In the genomic region with DNA sequence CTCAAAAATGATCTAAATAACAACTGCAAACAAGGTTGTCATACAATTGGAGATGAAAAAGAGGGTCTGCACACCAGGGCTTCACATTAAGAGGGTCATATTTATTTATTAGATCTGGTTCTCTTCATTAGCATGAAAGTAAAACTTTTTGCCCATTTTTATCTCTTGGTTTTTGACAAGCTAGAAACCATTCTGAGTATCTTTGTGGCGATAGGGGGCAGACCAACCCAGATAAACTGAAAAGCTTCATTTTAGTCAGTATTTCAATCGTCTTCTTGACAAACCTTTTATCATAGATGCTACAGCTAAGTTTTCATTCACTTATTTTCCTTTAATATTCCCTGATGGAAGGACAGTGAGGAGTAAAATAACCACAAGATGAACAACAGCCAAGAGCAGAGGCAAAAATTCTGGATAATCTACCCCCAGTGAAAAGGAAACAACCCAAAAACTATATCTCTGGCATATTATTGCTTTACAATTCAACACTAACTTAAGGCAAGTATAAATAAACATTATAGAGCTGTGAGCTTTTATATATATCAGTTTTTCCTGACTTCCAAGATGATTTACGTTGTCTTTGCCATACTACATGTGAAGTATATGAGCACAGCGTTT, we compare ENCODE assay signal across 8 cellular contexts. TPM values are rescaled to one million over a fixed set of nuclear protein-coding genes. Genes with fewer than 3 reads are reported as not detected.
DNase-seq lines count a peak whose midpoint lies in the region; ATAC-seq, FAIRE-seq and TF ChIP-seq lines count a peak whose summit lies in the region.

No MANE protein-coding gene starts in this region.

- dilution Hi-C loops in keratinocyte (cut with MboI; ENCODE audit: extremely low pct_ligation_motif_present, low sequenced_read_pairs), result no loop called here

- ATAC-seq in stimulated activated naive CD8-positive, alpha-beta T cell treated with anti-CD3 and anti-CD28 coated beads, Interleukin-15, Interleukin-2, amounts not matched to agents 100 U/mL and 50 U/mL, for 24 hours, result no peak
- no peak for ATAC-seq in HG03039 (IDR thresholded peaks at IDR 0.05; ENCODE audit: unreplicated experiment)

- H3K9ac ChIP-seq in keratinocyte (ENCODE audit: control insufficient read depth, extremely low read depth, insufficient read depth, low read length), result no peak overlapping the region

- no peaks in the 10 kb centered on the region for H3K9me1 ChIP-seq in keratinocyte (ENCODE audit: control insufficient read depth, extremely low read depth, insufficient read depth, low read length)

- DNase-seq in GM06990 (ENCODE audit: extremely low read depth, insufficient read length) (no peak), keratinocyte (ENCODE audit: low read depth, low spot score) (no peak), NCI-H2081 treated with DMSO at 0.1 percent for 48 hours (lab: John Stamatoyannopoulos, UW) (no peak), NCI-H524 treated with DMSO at 0.1 percent for 48 hours (lab: John Stamatoyannopoulos, UW) (no peak)
- DNase-seq in activated naive CD4-positive, alpha-beta T cell treated with anti-CD3 and anti-CD28 coated beads, Interleukin-2, amount 50 U/mL, for 16 hours, result peak; percentile 57
- DNase-seq in stimulated activated naive CD8-positive, alpha-beta T cell treated with anti-CD3 and anti-CD28 coated beads, Interleukin-15, Interleukin-2, amounts not matched to agents 100 U/mL and 50 U/mL, for 24 hours, result peak; percentile 47

- H3K27me3 ChIP-seq in GM06990 (replicated peaks; ENCODE audit: control insufficient read depth, insufficient read depth, low read length) (no peaks in the 10 kb centered on the region), keratinocyte (ENCODE audit: control insufficient read depth, extremely low read depth, insufficient read depth, low read length) (no peaks in the 10 kb centered on the region)

- no peak overlapping the region for H3K4me2 ChIP-seq in keratinocyte (ENCODE audit: control insufficient read depth, extremely low read depth, insufficient read depth, low read depth, low read length)

- H2AFZ ChIP-seq in keratinocyte (ENCODE audit: control insufficient read depth, low read length), result no peak overlapping the region

- no peaks in the 10 kb centered on the region for H3K4me1 ChIP-seq in keratinocyte (ENCODE audit: control insufficient read depth, extremely low read depth, insufficient read depth, low read length)

- TF ChIP-seq CTCF in GM06990 (IDR thresholded peaks at IDR 0.05; ENCODE audit: insufficient read depth, low read length, poor library complexity, severe bottlenecking) (peak; percentile 37), LNCAP (IDR thresholded peaks at IDR 0.05) (peak; percentile 54), keratinocyte (optimal IDR thresholded peaks at IDR 0.05 in 1 of 3, IDR thresholded peaks at IDR 0.05 in 1 of 3, conservative IDR thresholded peaks at IDR 0.05 in 1 of 3; ENCODE audit: extremely low read depth in 1 of 3, insufficient read depth in 2 of 3, low read length in 3 of 3) (peak in 2 of 3 experiments; percentile 39 to 43)

- no peaks in the 10 kb centered on the region for H4K20me1 ChIP-seq in keratinocyte (ENCODE audit: control insufficient read depth, extremely low read depth, insufficient read depth, low read length)

- H3K4me3 ChIP-seq in GM06990 (replicated peaks; ENCODE audit: low read depth, low read length) (no peak overlapping the region), keratinocyte (ENCODE audit: control insufficient read depth in 2 of 3, extremely low read depth in 1 of 3, insufficient read depth in 2 of 3, low read depth in 1 of 3, low read length in 3 of 3) (no peak overlapping the region)

- H3K27ac ChIP-seq in keratinocyte (ENCODE audit: control insufficient read depth, insufficient read depth, low read length), result no peak overlapping the region

- no peaks in the 10 kb centered on the region for H3K9me3 ChIP-seq in keratinocyte (ENCODE audit: control insufficient read depth, low read depth, low read length)

- H3K79me2 ChIP-seq in keratinocyte (ENCODE audit: control insufficient read depth, insufficient read depth, low read length), result no peaks in the 10 kb centered on the region

- H3K36me3 ChIP-seq in GM06990 (ENCODE audit: control insufficient read depth, insufficient read depth, low read length), result no peaks in the 10 kb centered on the region
- no peaks in the 10 kb centered on the region for H3K36me3 ChIP-seq in keratinocyte (ENCODE audit: control insufficient read depth in 2 of 2, extremely low read depth in 1 of 2, insufficient read depth in 2 of 2, low read length in 2 of 2)

- FAIRE-seq in keratinocyte (lab: Jason Lieb, UNC), result peak; percentile 13

RNA-seq across cellular contexts. Expression of gene THEMIS, which starts 45.2 kb away (rescaled TPM):
- polyA plus RNA-seq in keratinocyte, result not detected in 3 replicates
- polyA plus RNA-seq in keratinocyte (2011; ENCODE audit: low read depth), result not detected
- not detected in 2 replicates for polyA plus RNA-seq in keratinocyte (2011; cell fraction: cytosol; rRNA removed)
- not detected in 2 replicates for polyA plus RNA-seq in keratinocyte (2011; cell fraction: nucleus; rRNA removed)
- polyA plus RNA-seq in keratinocyte (2012; ENCODE audit: low replicate concordance), result not detected in 2 replicates
- polyA minus RNA-seq in keratinocyte, result not detected in 3 replicates
- polyA minus RNA-seq in keratinocyte (2011; cell fraction: cytosol; rRNA and poly(A)+ RNA removed), result not detected
- polyA minus RNA-seq in keratinocyte (2011; cell fraction: nucleus; rRNA and poly(A)+ RNA removed), result 0.23 TPM in 1 of 2 replicates, not detected in the other

Comparison
In these comparisons a context has a peak if more than half of its experiments do, and no peak if none do; other contexts are left out.
1. DNase-seq: peak in activated naive CD4-positive, alpha-beta T cell treated with anti-CD3 and anti-CD28 coated beads, Interleukin-2, amount 50 U/mL, for 16 hours (single experiment) and stimulated activated naive CD8-positive, alpha-beta T cell treated with anti-CD3 and anti-CD28 coated beads, Interleukin-15, Interleukin-2, amounts not matched to agents 100 U/mL and 50 U/mL, for 24 hours (single experiment); none in GM06990 (single experiment), keratinocyte (single experiment), NCI-H2081 treated with DMSO at 0.1 percent for 48 hours (single experiment) and NCI-H524 treated with DMSO at 0.1 percent for 48 hours (single experiment).
2. Peak in every context shown above with its lines, with median percentiles within 50 percentile points of each other: CTCF ChIP-seq.